ENCODE assay signal across 19 cellular contexts in genomic region chr12:1199700-1200099, GRCh38.
"Had no signal": no experiment of that assay in that cellular context is flagged by ENCODE, and none has a peak within 500 bp of the region (broad histone marks: within the 10 kb centered on the region; RNA-seq: fewer than 3 reads in every experiment).

No MANE protein-coding gene starts in this region.

- H3K27me3 ChIP-seq: colonic mucosa, esophagus squamous epithelium, heart right ventricle, left lung, neural progenitor cell, thyroid gland had no signal

- DNase-seq: colonic mucosa; dermis blood vessel endothelial cell; esophagus squamous epithelium; heart right ventricle; hypothalamus; kidney glomerular epithelial cell; left lung; mesenchymal stem cell; midbrain; occipital lobe; psoas muscle; retina; small intestine; stimulated activated CD4-positive, alpha-beta T cell treated with anti-CD3 and anti-CD28 coated beads, Interleukin-12 subunit alpha, Interleukin-12 subunit beta, amount 100 ng/mL, for 4 hours; stimulated activated naive CD4-positive, alpha-beta T cell treated with Interleukin-2 at 50 U/mL for 16 hours; thyroid gland had no signal

- H3K36me3 ChIP-seq: colonic mucosa, thyroid gland had no signal

- H3K4me2 ChIP-seq: neural progenitor cell had no signal

- H3K4me3 ChIP-seq: colonic mucosa, esophagus squamous epithelium, heart right ventricle, left lung, lung, neural progenitor cell, psoas muscle, thyroid gland had no signal

- H2AFZ ChIP-seq: neural progenitor cell had no signal

- H3K9me3 ChIP-seq: colonic mucosa, psoas muscle, thyroid gland had no signal

- ATAC-seq: left lung; natural killer cell treated with Interleukin-12 subunit alpha and Interleukin-12 subunit beta and Interleukin-15 and Interleukin-18, amount 100 ng/mL, for 72 hours; psoas muscle had no signal

- H3K27ac ChIP-seq: colonic mucosa, left lung, neural progenitor cell, psoas muscle, thyroid gland had no signal

- H3K4me1 ChIP-seq: colonic mucosa, psoas muscle had no signal

- H3K9ac ChIP-seq: neural progenitor cell had no signal
